Comparison of ENCODE assay signal across 10 cellular contexts in genomic region chr2:44616616-44617266, GRCh38.
DNase-seq lines count a peak whose midpoint lies in the region; ATAC-seq lines count a peak whose summit lies in the region.
"Had no signal": no experiment of that assay in that cellular context is flagged by ENCODE, and none has a peak within 500 bp of the region (broad histone marks: within the 10 kb centered on the region; RNA-seq: fewer than 3 reads in every experiment).

No MANE protein-coding gene starts in this region.

- peaks cover 0 to 4% of the 10 kb centered on the region in 2 donors for H3K9me3 Mint-ChIP-seq in activated naive CD4-positive, alpha-beta T cell treated with anti-CD3 and anti-CD28 coated beads, Interleukin-2, amount 50 U/mL, for 72 hours

- no peak overlapping the region for H3K27ac Mint-ChIP-seq in activated naive CD4-positive, alpha-beta T cell treated with anti-CD3 and anti-CD28 coated beads, Interleukin-2, amount 50 U/mL, for 72 hours

- ATAC-seq in activated naive CD4-positive, alpha-beta T cell treated with anti-CD3 and anti-CD28 coated beads, Interleukin-2, amount 50 U/mL, for 72 hours = peak; percentile 97
- ATAC-seq in HG02588 (IDR thresholded peaks at IDR 0.05; ENCODE audit: unreplicated experiment) = peak; percentile 58

- H3K27ac ChIP-seq in skeletal muscle tissue (ENCODE audit: low read depth, low read length) = no peak overlapping the region
- H3K27ac ChIP-seq: SK-N-MC had no signal

- H3K36me3 Mint-ChIP-seq in activated naive CD4-positive, alpha-beta T cell treated with anti-CD3 and anti-CD28 coated beads, Interleukin-2, amount 50 U/mL, for 72 hours = no peaks in the 10 kb centered on the region
- H3K36me3 Mint-ChIP-seq: CD4-positive, alpha-beta memory T cell had no signal

- DNase-seq in activated naive CD4-positive, alpha-beta T cell treated with anti-CD3 and anti-CD28 coated beads, Interleukin-2, amount 50 U/mL, for 72 hours (ENCODE audit: low spot score in 2 of 2) = no peak
- DNase-seq in activated naive CD4-positive, alpha-beta T cell treated with anti-CD3 and anti-CD28 coated beads, Interleukin-2, amount 50 U/mL, for 16 hours = no peak
- DNase-seq in NAMALWA (ENCODE audit: low spot score) (peak; percentile 76), COLO668 (lab: John Stamatoyannopoulos, UW; ENCODE audit: unreplicated experiment) (no peak), NCI-H524 treated with DMSO at 0.1 percent for 48 hours (lab: John Stamatoyannopoulos, UW) (no peak), NCI-H226 (no peak)

- H3K27me3 ChIP-seq in skeletal muscle tissue (ENCODE audit: control insufficient read depth in 3 of 3, insufficient read depth in 3 of 3, low read length in 3 of 3) = no peaks in the 10 kb centered on the region

- peaks cover 0 to 7% (median 4%) of the 10 kb centered on the region in 3 donors for H3K4me1 ChIP-seq in skeletal muscle tissue (ENCODE audit: control insufficient read depth in 3 of 3, insufficient read depth in 3 of 3, low read length in 3 of 3)

- peak overlapping the region; percentile 0 to 15 (median 11) for H3K4me3 ChIP-seq in skeletal muscle tissue (ENCODE audit: low read length in 3 of 3)
- H3K4me3 ChIP-seq: SK-N-MC had no signal

- peak overlapping the region in 2 of 3 donors; percentile 4 to 22 for H3K9ac ChIP-seq in skeletal muscle tissue (ENCODE audit: low read depth in 1 of 3, low read length in 3 of 3)

- H3K9me3 ChIP-seq in skeletal muscle tissue (ENCODE audit: control insufficient read depth in 3 of 3, low read length in 3 of 3) = no peaks in the 10 kb centered on the region

- H3K36me3 ChIP-seq in skeletal muscle tissue (ENCODE audit: control insufficient read depth in 3 of 3, insufficient read depth in 3 of 3, low read length in 3 of 3) = no peaks in the 10 kb centered on the region
